Comparison of ENCODE assay signal across 20 cellular contexts in the genomic region with DNA sequence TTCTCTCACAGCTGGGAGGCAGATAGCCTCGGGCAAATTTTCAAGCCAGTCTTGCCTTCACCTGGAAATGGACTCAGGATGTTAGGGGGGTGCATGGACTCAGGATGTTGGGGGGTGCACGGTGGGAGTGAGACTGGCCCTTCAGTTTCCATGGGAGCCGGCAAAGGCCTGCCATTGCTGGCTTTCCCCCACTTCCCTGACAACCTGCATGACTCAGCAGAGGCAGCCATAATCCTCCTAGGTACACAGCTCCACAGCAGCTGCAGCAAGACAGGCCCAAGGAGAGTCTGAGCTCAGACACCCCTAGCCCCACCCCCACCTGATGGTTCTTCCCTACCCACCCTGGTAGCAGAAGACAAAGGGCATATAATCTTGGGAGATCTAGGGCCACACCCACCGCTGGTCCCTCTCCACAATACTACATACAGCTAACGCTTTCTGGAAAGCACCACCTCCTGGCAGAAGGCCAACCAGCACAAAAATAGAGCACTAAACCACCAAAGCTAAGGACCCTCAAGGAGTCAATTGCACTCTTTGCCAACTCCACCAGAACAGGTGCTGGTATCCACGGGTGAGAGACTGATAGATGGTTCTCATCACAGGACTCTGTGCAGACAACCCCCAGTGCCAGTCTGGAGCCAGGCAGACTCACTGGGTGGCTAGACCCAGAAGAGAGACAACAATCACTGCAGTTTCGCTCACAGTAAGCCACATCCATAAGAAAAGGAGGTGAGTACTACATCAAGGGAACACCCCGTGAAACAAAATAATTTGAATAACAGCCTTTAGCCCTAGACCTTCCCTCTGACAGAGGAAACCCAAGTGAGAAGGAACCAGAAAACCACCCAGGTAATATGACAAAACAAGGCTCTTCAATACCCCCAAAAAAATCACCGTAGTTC. TPM values are rescaled to one million over a fixed set of nuclear protein-coding genes. Genes with fewer than 3 reads are reported as not detected.
DNase-seq lines count a peak whose midpoint lies in the region; ATAC-seq and TF ChIP-seq lines count a peak whose summit lies in the region.
"Had no signal": no experiment of that assay in that cellular context is flagged by ENCODE, and none has a peak within 500 bp of the region (broad histone marks: within the 10 kb centered on the region; RNA-seq: fewer than 3 reads in every experiment).

No MANE protein-coding gene starts in this region.

- no peaks in the 10 kb centered on the region for H3K4me1 Mint-ChIP-seq in glutamatergic neuron (ENCODE audit: low read depth, unreplicated experiment)

- TF ChIP-seq RAD21 in liver (IDR thresholded peaks at IDR 0.05): no peak

- H3K9ac ChIP-seq in liver (ENCODE audit: low read depth in 1 of 2, low read length in 2 of 2): no peak overlapping the region

- H3K36me3 ChIP-seq in SJCRH30 (no peaks in the 10 kb centered on the region), liver (ENCODE audit: control insufficient read depth in 4 of 4, insufficient read depth in 3 of 4, low read depth in 1 of 4, low read length in 3 of 4) (peaks cover 0 to 5% (median 2%) of the 10 kb centered on the region in 4 donors), upper lobe of right lung (no peaks in the 10 kb centered on the region)
- H3K36me3 ChIP-seq: colonic mucosa, right atrium auricular region, suprapubic skin had no signal

- H3K4me3 ChIP-seq in SJCRH30 (no peak overlapping the region), liver (ENCODE audit: low read depth in 1 of 3, low read length in 3 of 3) (peak overlapping the region in 2 of 3 donors; percentile 12 to 21), upper lobe of right lung (no peak overlapping the region)
- H3K4me3 ChIP-seq: colonic mucosa, right atrium auricular region, suprapubic skin had no signal

- H3K27ac ChIP-seq in SJCRH30: no peak overlapping the region
- no peak overlapping the region for H3K27ac ChIP-seq in liver (ENCODE audit: low read depth in 1 of 2, low read length in 2 of 2)
- no peak overlapping the region for H3K27ac ChIP-seq in upper lobe of right lung
- H3K27ac ChIP-seq: colonic mucosa, right atrium auricular region, suprapubic skin had no signal

- DNase-seq in NCI-H748 (lab: John Stamatoyannopoulos, UW; ENCODE audit: unreplicated experiment) (peak; percentile 41), NCI-H748 treated with DMSO at 0.1 percent for 48 hours (lab: John Stamatoyannopoulos, UW) (no peak), NCI-H187 treated with DMSO at 0.1 percent for 48 hours (lab: John Stamatoyannopoulos, UW) (peak; percentile 87), SJCRH30 (peak; percentile 37 to 42), upper lobe of right lung (no peak), glutamatergic neuron (no peak), H4 (ENCODE audit: low spot score) (no peak)
- DNase-seq: activated CD4-positive, alpha-beta T cell treated with anti-CD3 and anti-CD28 coated beads, Interleukin-2, amount 10 ng/mL, durations not matched to agents 7 days and 5 days; C1 segment of cervical spinal cord; colonic mucosa; islet precursor cell; naive B cell; NCI-H1694; NCI-H526 treated with DMSO at 0.1 percent for 48 hours; stimulated activated CD4-positive, alpha-beta T cell treated with anti-CD3 and anti-CD28 coated beads, Interleukin-15, amount 100 ng/mL, for 24 hours had no signal

- H3K9me3 ChIP-seq in SJCRH30 (replicated peaks): no peaks in the 10 kb centered on the region
- H3K9me3 ChIP-seq in liver (ENCODE audit: control insufficient read depth in 4 of 4, low read length in 3 of 4): peaks cover 3 to 19% (median 10%) of the 10 kb centered on the region in 4 donors
- no peaks in the 10 kb centered on the region for H3K9me3 ChIP-seq in upper lobe of right lung
- H3K9me3 ChIP-seq: colonic mucosa, right atrium auricular region had no signal

- peaks cover 2% of the 10 kb centered on the region for H3K27me3 Mint-ChIP-seq in glutamatergic neuron (ENCODE audit: unreplicated experiment)

- TF ChIP-seq CTCF in liver (IDR thresholded peaks at IDR 0.05; ENCODE audit: low read depth, low read length, missing input control) (no peak), upper lobe of right lung (IDR thresholded peaks at IDR 0.05) (no peak), glutamatergic neuron (IDR thresholded peaks at IDR 0.05; ENCODE audit: partially characterized antibody, unreplicated experiment) (no peak)

- no peaks in the 10 kb centered on the region for H3K27me3 ChIP-seq in SJCRH30
- H3K27me3 ChIP-seq in liver (ENCODE audit: control insufficient read depth in 4 of 4, insufficient read depth in 4 of 4, low read length in 3 of 4): no peaks in the 10 kb centered on the region
- H3K27me3 ChIP-seq in upper lobe of right lung: no peaks in the 10 kb centered on the region
- H3K27me3 ChIP-seq: colonic mucosa, right atrium auricular region, suprapubic skin had no signal

- no peak for ATAC-seq in upper lobe of right lung
- ATAC-seq: Panc1 had no signal

- H3K4me1 ChIP-seq in SJCRH30 (peaks cover 9% of the 10 kb centered on the region; the same call in 1 of the 2 replicates), liver (ENCODE audit: control insufficient read depth in 4 of 4, insufficient read depth in 4 of 4, low read length in 3 of 4) (peaks cover 0 to 9% (median 5%) of the 10 kb centered on the region in 4 donors), upper lobe of right lung (peaks cover 5% of the 10 kb centered on the region)

- 89% methylated on average over 9 of the region's 9 CpGs for WGBS in liver

- intact Hi-C loops in upper lobe of right lung (cut with DNase I): no loop called here

- H3K9me3 Mint-ChIP-seq in glutamatergic neuron (ENCODE audit: unreplicated experiment): peaks cover 4% of the 10 kb centered on the region

- no peak overlapping the region for H3K27ac Mint-ChIP-seq in glutamatergic neuron (ENCODE audit: unreplicated experiment)
- H3K27ac Mint-ChIP-seq: activated CD4-positive, alpha-beta T cell treated with anti-CD3 and anti-CD28 coated beads, Interleukin-2, amount 10 ng/mL, durations not matched to agents 7 days and 5 days; activated T-helper 2 cell treated with anti-CD3 and anti-CD28 coated beads, Interferon-gamma antibody, Interleukin-2, Interleukin-4, amounts not matched to agents 10 μg/mL and 5 μg/mL and 100 μg/mL, durations not matched to agents 14 hours and 24 hours and 36 hours had no signal

- no peak overlapping the region for H3K4me3 Mint-ChIP-seq in glutamatergic neuron (ENCODE audit: unreplicated experiment)
- H3K4me3 Mint-ChIP-seq: activated CD4-positive, alpha-beta T cell treated with anti-CD3 and anti-CD28 coated beads, Interleukin-2, amount 10 ng/mL, durations not matched to agents 7 days and 5 days; naive B cell had no signal

- H3K36me3 Mint-ChIP-seq in glutamatergic neuron (ENCODE audit: unreplicated experiment): peaks cover 5% of the 10 kb centered on the region

TF ChIP-seq in liver, 16 proteins besides CTCF, POLR2A, EP300 and RAD21 (continues in another document):
- TF ChIP-seq, protein P1, sequence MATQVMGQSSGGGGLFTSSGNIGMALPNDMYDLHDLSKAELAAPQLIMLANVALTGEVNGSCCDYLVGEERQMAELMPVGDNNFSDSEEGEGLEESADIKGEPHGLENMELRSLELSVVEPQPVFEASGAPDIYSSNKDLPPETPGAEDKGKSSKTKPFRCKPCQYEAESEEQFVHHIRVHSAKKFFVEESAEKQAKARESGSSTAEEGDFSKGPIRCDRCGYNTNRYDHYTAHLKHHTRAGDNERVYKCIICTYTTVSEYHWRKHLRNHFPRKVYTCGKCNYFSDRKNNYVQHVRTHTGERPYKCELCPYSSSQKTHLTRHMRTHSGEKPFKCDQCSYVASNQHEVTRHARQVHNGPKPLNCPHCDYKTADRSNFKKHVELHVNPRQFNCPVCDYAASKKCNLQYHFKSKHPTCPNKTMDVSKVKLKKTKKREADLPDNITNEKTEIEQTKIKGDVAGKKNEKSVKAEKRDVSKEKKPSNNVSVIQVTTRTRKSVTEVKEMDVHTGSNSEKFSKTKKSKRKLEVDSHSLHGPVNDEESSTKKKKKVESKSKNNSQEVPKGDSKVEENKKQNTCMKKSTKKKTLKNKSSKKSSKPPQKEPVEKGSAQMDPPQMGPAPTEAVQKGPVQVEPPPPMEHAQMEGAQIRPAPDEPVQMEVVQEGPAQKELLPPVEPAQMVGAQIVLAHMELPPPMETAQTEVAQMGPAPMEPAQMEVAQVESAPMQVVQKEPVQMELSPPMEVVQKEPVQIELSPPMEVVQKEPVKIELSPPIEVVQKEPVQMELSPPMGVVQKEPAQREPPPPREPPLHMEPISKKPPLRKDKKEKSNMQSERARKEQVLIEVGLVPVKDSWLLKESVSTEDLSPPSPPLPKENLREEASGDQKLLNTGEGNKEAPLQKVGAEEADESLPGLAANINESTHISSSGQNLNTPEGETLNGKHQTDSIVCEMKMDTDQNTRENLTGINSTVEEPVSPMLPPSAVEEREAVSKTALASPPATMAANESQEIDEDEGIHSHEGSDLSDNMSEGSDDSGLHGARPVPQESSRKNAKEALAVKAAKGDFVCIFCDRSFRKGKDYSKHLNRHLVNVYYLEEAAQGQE (IDR thresholded peaks at IDR 0.05): no peak

RNA-seq across cellular contexts. Expression of a gene that starts 18.3 kb away (rescaled TPM):
- total RNA-seq in SJCRH30 (2014; rRNA removed; shearing (Covaris generic)): 2.4 and 2.8 TPM in 2 replicates
- total RNA-seq in liver (1 to 10 TPM; 1.4 to 7.4 TPM), upper lobe of right lung (7.4 TPM), glutamatergic neuron (ENCODE audit: unreplicated experiment) (3.6 TPM)
- polyA plus RNA-seq in liver: 1 to 10 TPM in 1 of 2 donors, under 1 TPM in 1; 0.88 to 2.9 TPM
- 13.2 and 15.8 TPM in 2 replicates for total RNA-seq in H4 (2014; rRNA removed; shearing (Covaris generic))

RNA-seq across cellular contexts. Expression of a gene that starts 38.4 kb away (rescaled TPM):
- 178 and 199 TPM in 2 replicates for total RNA-seq in SJCRH30 (2014; rRNA removed; shearing (Covaris generic))
- 10 to 100 TPM; 24.8 to 64.2 TPM for total RNA-seq in liver
- polyA plus RNA-seq in liver: 100 to 1,000 TPM in 1 of 2 donors, 10 to 100 TPM in 1; 83.3 to 221 TPM
- 55.1 TPM for total RNA-seq in upper lobe of right lung
- 78.4 TPM for total RNA-seq in glutamatergic neuron (ENCODE audit: unreplicated experiment)
- 653 and 656 TPM in 2 replicates for total RNA-seq in H4 (2014; rRNA removed; shearing (Covaris generic))

RNA-seq across cellular contexts. Expression of a gene that starts 38.6 kb away (rescaled TPM):
- 68.0 and 79.4 TPM in 2 replicates for total RNA-seq in SJCRH30 (2014; rRNA removed; shearing (Covaris generic))
- total RNA-seq in liver (10 to 100 TPM; 23.6 to 42.1 TPM), upper lobe of right lung (44.8 TPM), glutamatergic neuron (ENCODE audit: unreplicated experiment) (56.2 TPM)
- 10 to 100 TPM; 53.6 to 94.7 TPM for polyA plus RNA-seq in liver
- 114 and 145 TPM in 2 replicates for total RNA-seq in H4 (2014; rRNA removed; shearing (Covaris generic))

Comparison
In these comparisons a context has a peak if more than half of its experiments do, and no peak if none do; other contexts are left out.
1. DNase-seq: peak in NCI-H748 (single experiment), NCI-H187 treated with DMSO at 0.1 percent for 48 hours (single experiment) and SJCRH30 (2 of 2); none in NCI-H748 treated with DMSO at 0.1 percent for 48 hours (single experiment), upper lobe of right lung (single experiment), glutamatergic neuron (single experiment) and H4 (single experiment).
2. H3K4me3 ChIP-seq: peak in liver (2 of 3); none in SJCRH30 (single experiment) and upper lobe of right lung (single experiment).